In genomic region chr15:31324739-31325431, GRCh38 we compare ENCODE assay signal across 8 cellular contexts. TPM values are rescaled to one million over a fixed set of nuclear protein-coding genes. Genes with fewer than 3 reads are reported as not detected.
DNase-seq lines count a peak whose midpoint lies in the region; ATAC-seq and TF ChIP-seq lines count a peak whose summit lies in the region.

No MANE protein-coding gene starts in this region.

- peaks cover 10% of the 10 kb centered on the region for H3K36me3 Mint-ChIP-seq in activated CD8-positive, alpha-beta memory T cell treated with anti-CD3 and anti-CD28 coated beads, Interleukin-2, amount 10 ng/mL, durations not matched to agents 7 days and 5 days
- peaks cover 17% of the 10 kb centered on the region for H3K36me3 Mint-ChIP-seq in activated naive CD8-positive, alpha-beta T cell treated with anti-CD3 and anti-CD28 coated beads, Interleukin-2, amount 10 ng/mL, durations not matched to agents 7 days and 5 days

- H3K27ac Mint-ChIP-seq in activated CD8-positive, alpha-beta memory T cell treated with anti-CD3 and anti-CD28 coated beads, Interleukin-2, amount 10 ng/mL, durations not matched to agents 7 days and 5 days = peak overlapping the region; percentile 93
- H3K27ac Mint-ChIP-seq in activated naive CD8-positive, alpha-beta T cell treated with anti-CD3 and anti-CD28 coated beads, Interleukin-2, amount 10 ng/mL, durations not matched to agents 7 days and 5 days = peak overlapping the region; percentile 97

- peak overlapping the region; percentile 88 to 93 for H3K4me3 ChIP-seq in testis

- no peaks in the 10 kb centered on the region for H3K36me3 ChIP-seq in testis (ENCODE audit: low read depth, missing control alignments)

- DNase-seq in activated CD8-positive, alpha-beta memory T cell treated with anti-CD3 and anti-CD28 coated beads, Interleukin-2, amount 10 ng/mL, durations not matched to agents 7 days and 5 days = no peak
- DNase-seq in activated CD8-positive, alpha-beta memory T cell treated with anti-CD3 and anti-CD28 coated beads for 24 hours = no peak
- no peak for DNase-seq in activated naive CD8-positive, alpha-beta T cell treated with anti-CD3 and anti-CD28 coated beads, Interleukin-2, amount 10 ng/mL, durations not matched to agents 7 days and 5 days
- DNase-seq in testis = no peak
- no peak for DNase-seq in DMS153 treated with DMSO at 0.1 percent for 48 hours (lab: John Stamatoyannopoulos, UW; ENCODE audit: unreplicated experiment)
- DNase-seq in Kasumi-1 (lab: John Stamatoyannopoulos, UW) = no peak
- no peak for DNase-seq in NOMO-1 treated with dmso at 0.1 percent for 144 hours (lab: John Stamatoyannopoulos, UW; ENCODE audit: unreplicated experiment)

- no peaks in the 10 kb centered on the region for H3K27me3 ChIP-seq in layer of hippocampus (ENCODE audit: control insufficient read depth, insufficient read depth, low read length)
- no peaks in the 10 kb centered on the region for H3K27me3 ChIP-seq in testis

- H3K9me3 Mint-ChIP-seq in activated CD8-positive, alpha-beta memory T cell treated with anti-CD3 and anti-CD28 coated beads, Interleukin-2, amount 10 ng/mL, durations not matched to agents 7 days and 5 days (ENCODE audit: low read depth) = peaks cover 4% of the 10 kb centered on the region
- peaks cover 3% of the 10 kb centered on the region for H3K9me3 Mint-ChIP-seq in activated naive CD8-positive, alpha-beta T cell treated with anti-CD3 and anti-CD28 coated beads, Interleukin-2, amount 10 ng/mL, durations not matched to agents 7 days and 5 days

- peaks cover 32% of the 10 kb centered on the region for H3K4me1 Mint-ChIP-seq in activated CD8-positive, alpha-beta memory T cell treated with anti-CD3 and anti-CD28 coated beads, Interleukin-2, amount 10 ng/mL, durations not matched to agents 7 days and 5 days
- H3K4me1 Mint-ChIP-seq in activated naive CD8-positive, alpha-beta T cell treated with anti-CD3 and anti-CD28 coated beads, Interleukin-2, amount 10 ng/mL, durations not matched to agents 7 days and 5 days = peaks cover 37% of the 10 kb centered on the region

- peak overlapping the region; percentile 86 for H3K4me3 Mint-ChIP-seq in activated CD8-positive, alpha-beta memory T cell treated with anti-CD3 and anti-CD28 coated beads, Interleukin-2, amount 10 ng/mL, durations not matched to agents 7 days and 5 days
- peak overlapping the region; percentile 94 for H3K4me3 Mint-ChIP-seq in activated naive CD8-positive, alpha-beta T cell treated with anti-CD3 and anti-CD28 coated beads, Interleukin-2, amount 10 ng/mL, durations not matched to agents 7 days and 5 days

- no peak for TF ChIP-seq POLR2A in testis (IDR thresholded peaks at IDR 0.05)

- no peaks in the 10 kb centered on the region for H3K27me3 Mint-ChIP-seq in activated CD8-positive, alpha-beta memory T cell treated with anti-CD3 and anti-CD28 coated beads, Interleukin-2, amount 10 ng/mL, durations not matched to agents 7 days and 5 days
- no peaks in the 10 kb centered on the region for H3K27me3 Mint-ChIP-seq in activated naive CD8-positive, alpha-beta T cell treated with anti-CD3 and anti-CD28 coated beads, Interleukin-2, amount 10 ng/mL, durations not matched to agents 7 days and 5 days

- no peak for TF ChIP-seq CTCF in testis (IDR thresholded peaks at IDR 0.05)

- peak overlapping the region; percentile 99 for H3K27ac ChIP-seq in layer of hippocampus (ENCODE audit: low read depth, low read length)
- peak overlapping the region; percentile 98 to 99 for H3K27ac ChIP-seq in testis

- 62 to 66% methylated on average over 17 of the region's 17 CpGs for WGBS in testis, 2 donors

- no peak for ATAC-seq in activated CD8-positive, alpha-beta memory T cell treated with anti-CD3 and anti-CD28 coated beads, Interleukin-2, amount 10 ng/mL, durations not matched to agents 7 days and 5 days
- no peak for ATAC-seq in activated naive CD8-positive, alpha-beta T cell treated with anti-CD3 and anti-CD28 coated beads, Interleukin-2, amount 10 ng/mL, durations not matched to agents 7 days and 5 days (ENCODE audit: low read depth)

- intact Hi-C loops in testis (cut with DNase I; ENCODE audit: low total_unique reads) = no loop called here

- CTCF ChIA-PET in activated CD8-positive, alpha-beta memory T cell treated with anti-CD3 and anti-CD28 coated beads, Interleukin-2, amount 10 ng/mL, durations not matched to agents 7 days and 5 days (lab: Charles Lee) = interaction anchor here (0.9 to 4.0 kb wide), 6 partner anchors 8 to 171 kb away, joined by 3 to 24 read pairs (median 4); no protein-coding TSS in a partner anchor

- peaks cover 24% of the 10 kb centered on the region for H3K4me1 ChIP-seq in testis

- no peaks in the 10 kb centered on the region for H3K9me3 ChIP-seq in testis

- POLR2A ChIA-PET in activated naive CD8-positive, alpha-beta T cell treated with anti-CD3 and anti-CD28 coated beads, Interleukin-2, amount 10 ng/mL, durations not matched to agents 7 days and 5 days (lab: Charles Lee) = interaction anchor here (0.9 to 8.2 kb wide), 20 partner anchors 9 to 164 kb away, joined by 3 to 126 read pairs (median 10); no protein-coding TSS in a partner anchor

RNA-seq across cellular contexts. Expression of gene KLF13, which starts 1.8 kb away (rescaled TPM):
- total RNA-seq in activated CD8-positive, alpha-beta memory T cell treated with anti-CD3 and anti-CD28 coated beads, Interleukin-2, amount 10 ng/mL, durations not matched to agents 7 days and 5 days = 100 to 1,000 TPM; 163 to 206 TPM
- total RNA-seq in activated naive CD8-positive, alpha-beta T cell treated with anti-CD3 and anti-CD28 coated beads, Interleukin-2, amount 10 ng/mL, durations not matched to agents 7 days and 5 days = 100 to 1,000 TPM; 230 to 252 TPM
- total RNA-seq in testis = 10 to 100 TPM; 41.9 to 61.7 TPM
- 45.7 TPM for polyA plus RNA-seq in testis (ENCODE audit: insufficient read depth, low read depth, low replicate concordance)
